17 cellular contexts compared by ENCODE assay signal in the genomic region with DNA sequence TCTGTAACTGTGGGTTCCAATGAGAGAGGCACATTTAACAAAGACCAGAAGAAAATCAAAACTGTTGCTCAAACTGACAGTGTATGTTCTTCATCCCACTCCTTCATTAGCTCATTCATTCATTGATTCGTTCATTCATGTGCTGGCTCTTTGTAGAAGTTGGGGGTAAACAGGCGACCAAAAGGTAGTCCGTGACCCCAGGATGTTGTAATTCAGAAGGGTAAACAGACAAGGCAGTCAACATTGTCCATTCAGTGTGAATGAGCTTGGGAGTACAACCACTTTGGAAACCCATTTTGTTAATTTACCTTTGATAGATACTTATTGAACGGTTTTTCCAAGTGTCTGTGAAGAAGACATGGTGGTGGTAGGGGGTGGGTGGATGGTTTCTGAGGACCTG. TPM values are rescaled to one million over a fixed set of nuclear protein-coding genes. Genes with fewer than 3 reads are reported as not detected.
DNase-seq lines count a peak whose midpoint lies in the region; ATAC-seq, FAIRE-seq and TF ChIP-seq lines count a peak whose summit lies in the region.
"Had no signal": no experiment of that assay in that cellular context is flagged by ENCODE, and none has a peak within 500 bp of the region (broad histone marks: within the 10 kb centered on the region; RNA-seq: fewer than 3 reads in every experiment).

No MANE protein-coding gene starts in this region.

- peak overlapping the region; percentile 88 for H3K27ac Mint-ChIP-seq in activated CD4-positive, alpha-beta T cell treated with anti-CD3 and anti-CD28 coated beads for 36 hours
- H3K27ac Mint-ChIP-seq in astrocyte (ENCODE audit: unreplicated experiment), result peak overlapping the region; percentile 96
- no peak overlapping the region for H3K27ac Mint-ChIP-seq in type B pancreatic cell

- no peaks in the 10 kb centered on the region for H3K9me3 Mint-ChIP-seq in activated CD4-positive, alpha-beta T cell treated with anti-CD3 and anti-CD28 coated beads for 36 hours (ENCODE audit: low read depth)
- H3K9me3 Mint-ChIP-seq in astrocyte (ENCODE audit: unreplicated experiment) (no peaks in the 10 kb centered on the region), type B pancreatic cell (no peaks in the 10 kb centered on the region)

- no peak for FAIRE-seq in astrocyte (lab: Jason Lieb, UNC)
- FAIRE-seq: A549 had no signal

- H3K79me2 ChIP-seq in MM.1S (ENCODE audit: low read length), result no peaks in the 10 kb centered on the region
- H3K79me2 ChIP-seq in astrocyte (ENCODE audit: insufficient read depth, low read length), result peaks cover 69% of the 10 kb centered on the region

- H3K9me3 ChIP-seq in MM.1S (replicated peaks; ENCODE audit: insufficient read depth, low read length) (no peaks in the 10 kb centered on the region), astrocyte (ENCODE audit: insufficient read depth, low read depth, low read length) (no peaks in the 10 kb centered on the region), psoas muscle (no peaks in the 10 kb centered on the region)
- H3K9me3 ChIP-seq: A549, thyroid gland had no signal

- CTCF ChIA-PET in activated CD4-positive, alpha-beta T cell treated with anti-CD3 and anti-CD28 coated beads for 36 hours (lab: Charles Lee), result interaction anchor here (1.0 to 1.9 kb wide), 4 partner anchors 10 to 389 kb away, joined by 3 to 7 read pairs (median 4); no protein-coding TSS in a partner anchor

- 84 to 99% (median 95%) methylated on average over 4 of the region's 4 CpGs for WGBS in psoas muscle, 3 donors

- no peak for DNase-seq in activated CD4-positive, alpha-beta T cell treated with anti-CD3 and anti-CD28 coated beads for 36 hours
- no peak for DNase-seq in activated CD4-positive, alpha-beta T cell treated with anti-CD3 and anti-CD28 coated beads, Interleukin-2, amount 50 U/mL, for 1 hour
- DNase-seq in MM.1S (no peak), astrocyte (ENCODE audit: low read depth) (no peak), psoas muscle (no peak), type B pancreatic cell (ENCODE audit: extremely low spot score, unreplicated experiment) (no peak)
- DNase-seq: DMS 273 treated with DMSO at 0.1 percent for 48 hours, KG1, NCI-H187 treated with DMSO at 0.1 percent for 48 hours, NCI-H774, SHP77, thyroid gland had no signal

- peaks cover 80% of the 10 kb centered on the region for H3K4me1 Mint-ChIP-seq in activated CD4-positive, alpha-beta T cell treated with anti-CD3 and anti-CD28 coated beads for 36 hours
- H3K4me1 Mint-ChIP-seq in astrocyte (ENCODE audit: low read depth, unreplicated experiment), result peaks cover 59% of the 10 kb centered on the region
- peaks cover 16% of the 10 kb centered on the region for H3K4me1 Mint-ChIP-seq in type B pancreatic cell (ENCODE audit: unreplicated experiment)

- H3K9ac ChIP-seq in MM.1S (ENCODE audit: low read length) (no peak overlapping the region), astrocyte (ENCODE audit: low read length) (peak overlapping the region; percentile 79)

- H3K4me2 ChIP-seq in MM.1S (ENCODE audit: low read depth, low read length) (no peak overlapping the region), astrocyte (ENCODE audit: low read length) (no peak overlapping the region)

- H3K27ac ChIP-seq in MM.1S (ENCODE audit: low read length) (peak overlapping the region; percentile 88; the same call in 1 of the 2 replicates), astrocyte (ENCODE audit: low read depth, low read length) (peak overlapping the region; percentile 93), psoas muscle (peak overlapping the region; percentile 91)
- H3K27ac ChIP-seq: cardiac muscle cell, thyroid gland had no signal

- H3K4me3 Mint-ChIP-seq in activated CD4-positive, alpha-beta T cell treated with anti-CD3 and anti-CD28 coated beads for 36 hours, result no peak overlapping the region
- peak overlapping the region; percentile 29 for H3K4me3 Mint-ChIP-seq in astrocyte (ENCODE audit: unreplicated experiment)
- H3K4me3 Mint-ChIP-seq in type B pancreatic cell, result no peak overlapping the region

- H3K27me3 ChIP-seq in MM.1S (replicated peaks; ENCODE audit: insufficient read depth, low read length), result no peaks in the 10 kb centered on the region
- no peaks in the 10 kb centered on the region for H3K27me3 ChIP-seq in astrocyte (ENCODE audit: insufficient read depth, low read length)
- H3K27me3 ChIP-seq in psoas muscle (ENCODE audit: insufficient read depth in 3 of 3, low read length in 2 of 3), result no peaks in the 10 kb centered on the region
- H3K27me3 ChIP-seq: cardiac muscle cell, thyroid gland had no signal

- intact Hi-C loops in activated CD4-positive, alpha-beta T cell treated with anti-CD3 and anti-CD28 coated beads for 36 hours (cut with DNase I, micrococcal nuclease), result loop anchor here (5.0 to 10.0 kb wide), 5 partner anchors 481 to 1646 kb away; partner anchors contain the start of genes CENPN (in 1 of the 2), CMC2 (in 1 of the 2) and MPHOSPH6 (in 1 of the 2)
- intact Hi-C loops in psoas muscle (cut with DNase I), result no loop called here

- H3K9me2 ChIP-seq in MM.1S (replicated peaks; ENCODE audit: insufficient read depth, low read length), result no peaks in the 10 kb centered on the region

- H3K4me1 ChIP-seq in MM.1S (ENCODE audit: low read length) (peaks cover 28% of the 10 kb centered on the region), astrocyte (ENCODE audit: insufficient read depth, low read length) (peaks cover 42% of the 10 kb centered on the region), psoas muscle (peaks cover 40% of the 10 kb centered on the region)

- H3K36me3 Mint-ChIP-seq in activated CD4-positive, alpha-beta T cell treated with anti-CD3 and anti-CD28 coated beads for 36 hours (ENCODE audit: low read depth), result no peaks in the 10 kb centered on the region
- H3K36me3 Mint-ChIP-seq in astrocyte (ENCODE audit: low read depth, unreplicated experiment) (no peaks in the 10 kb centered on the region), type B pancreatic cell (no peaks in the 10 kb centered on the region)

- H2AFZ ChIP-seq in MM.1S (ENCODE audit: low read length) (no peak overlapping the region), astrocyte (ENCODE audit: low read depth, low read length) (no peak overlapping the region)

- H3F3A ChIP-seq in MM.1S (ENCODE audit: insufficient read depth, low read length), result peaks cover 5% of the 10 kb centered on the region

- no peak overlapping the region for H3K4me3 ChIP-seq in MM.1S (ENCODE audit: low read length)
- no peak overlapping the region for H3K4me3 ChIP-seq in astrocyte (ENCODE audit: insufficient read depth, low read depth, low read length)
- no peak overlapping the region for H3K4me3 ChIP-seq in psoas muscle
- H3K4me3 ChIP-seq: A549, cardiac muscle cell, skin epidermis, thyroid gland had no signal

- no peaks in the 10 kb centered on the region for H3K36me3 ChIP-seq in MM.1S (replicated peaks; ENCODE audit: insufficient read depth, low read length)
- H3K36me3 ChIP-seq in astrocyte (ENCODE audit: insufficient read depth, low read length), result no peaks in the 10 kb centered on the region
- H3K36me3 ChIP-seq in psoas muscle (ENCODE audit: insufficient read depth in 1 of 2, low read depth in 1 of 2), result no peaks in the 10 kb centered on the region
- H3K36me3 ChIP-seq: cardiac muscle cell, thyroid gland had no signal

- H4K20me1 ChIP-seq in MM.1S (ENCODE audit: insufficient read depth, low read length) (no peaks in the 10 kb centered on the region), astrocyte (ENCODE audit: insufficient read depth, low read length) (no peaks in the 10 kb centered on the region)

- no peak for ATAC-seq in activated CD4-positive, alpha-beta T cell treated with anti-CD3 and anti-CD28 coated beads for 36 hours
- no peak for ATAC-seq in psoas muscle
- no peak for ATAC-seq in GM19397 (IDR thresholded peaks at IDR 0.05; ENCODE audit: unreplicated experiment)
- ATAC-seq in HG02798 (IDR thresholded peaks at IDR 0.05; ENCODE audit: poor library complexity, unreplicated experiment), result no peak

- no peak for TF ChIP-seq CTCF in MM.1S (IDR thresholded peaks at IDR 0.05; ENCODE audit: low read length)
- TF ChIP-seq CTCF in astrocyte (IDR thresholded peaks at IDR 0.05; ENCODE audit: insufficient read depth, low read depth, low read length), result no peak
- TF ChIP-seq CTCF in psoas muscle (IDR thresholded peaks at IDR 0.05), result no peak
- TF ChIP-seq CTCF in type B pancreatic cell (conservative IDR thresholded peaks at IDR 0.05), result no peak

- H3K27me3 Mint-ChIP-seq in activated CD4-positive, alpha-beta T cell treated with anti-CD3 and anti-CD28 coated beads for 36 hours, result peaks cover 2% of the 10 kb centered on the region
- H3K27me3 Mint-ChIP-seq in astrocyte (ENCODE audit: low read depth, unreplicated experiment), result no peaks in the 10 kb centered on the region
- H3K27me3 Mint-ChIP-seq in type B pancreatic cell, result peaks cover 9% of the 10 kb centered on the region

- POLR2A ChIA-PET in activated CD4-positive, alpha-beta T cell treated with anti-CD3 and anti-CD28 coated beads for 36 hours (lab: Charles Lee), result no interaction called here

RNA-seq across cellular contexts. Expression of gene CDH13, which starts 26.1 kb away (rescaled TPM):
- not detected for total RNA-seq in activated CD4-positive, alpha-beta T cell treated with anti-CD3 and anti-CD28 coated beads for 36 hours
- total RNA-seq in astrocyte (23.0 and 41.7 TPM in 2 replicates), psoas muscle (10 to 100 TPM; 22.8 to 30.7 (median 29.5) TPM), type B pancreatic cell (ENCODE audit: low replicate concordance) (3.1 and 46.4 TPM in 2 replicates)
- polyA plus RNA-seq in psoas muscle, result 10 to 100 TPM in 2 of 3 donors, 1 to 10 TPM in 1; 6.1 to 14.0 (median 13.8) TPM
- polyA plus RNA-seq: A549 had no signal

Comparison
In these comparisons a context has a peak if more than half of its experiments do, and no peak if none do; other contexts are left out.
1. intact Hi-C loops: an anchor here in activated CD4-positive, alpha-beta T cell treated with anti-CD3 and anti-CD28 coated beads for 36 hours (5.0 to 10.0 kb wide); none called in psoas muscle.